In genomic region chr2:226772389-226773179, GRCh38 we compare ENCODE assay signal across 8 cellular contexts. TPM values are rescaled to one million over a fixed set of nuclear protein-coding genes. Genes with fewer than 3 reads are reported as not detected.
DNase-seq lines count a peak whose midpoint lies in the region; ATAC-seq and TF ChIP-seq lines count a peak whose summit lies in the region.

No MANE protein-coding gene starts in this region.

- no peaks in the 10 kb centered on the region for H3K36me3 ChIP-seq in adrenal gland (replicated peaks in 1 of 2)
- peaks cover 0 to 9% of the 10 kb centered on the region in 2 donors for H3K36me3 ChIP-seq in muscle layer of duodenum (ENCODE audit: control insufficient read depth in 1 of 2, insufficient read depth in 2 of 2, low read length in 2 of 2)

- no peaks in the 10 kb centered on the region for H3K27me3 Mint-ChIP-seq in IgD-negative memory B cell

- H3K4me3 ChIP-seq in GM12865 (ENCODE audit: low read depth, low read length) (no peak overlapping the region), adrenal gland (peak overlapping the region in 1 of 4 donors; percentile 14), muscle layer of duodenum (ENCODE audit: low read depth in 1 of 2, low read length in 2 of 2) (no peak overlapping the region), foreskin fibroblast (ENCODE audit: low read depth in 1 of 2, low read length in 2 of 2) (no peak overlapping the region)

- TF ChIP-seq CTCF in GM12865 (IDR thresholded peaks at IDR 0.05; ENCODE audit: insufficient read depth, low read depth, low read length, missing control alignments) (no peak), adrenal gland (IDR thresholded peaks at IDR 0.05) (no peak), foreskin fibroblast (IDR thresholded peaks at IDR 0.05; ENCODE audit: low read depth, low read length) (no peak)

- H3K9me3 Mint-ChIP-seq in IgD-negative memory B cell, result peaks cover 0 to 4% (median 2%) of the 10 kb centered on the region in 3 donors

- 7 to 12% (median 9%) methylated on average over 3 of the region's 3 CpGs for WGBS in adrenal gland, 4 donors

- DNase-seq in GM12865 (ENCODE audit: low read depth) (peak; percentile 88), adrenal gland (no peak), NCI-H2171 (lab: John Stamatoyannopoulos, UW) (no peak), NCI-H2227 (lab: John Stamatoyannopoulos, UW; ENCODE audit: unreplicated experiment) (no peak), foreskin fibroblast (no peak)

- peaks cover 25 to 33% (median 30%) of the 10 kb centered on the region in 3 donors for H3K4me1 Mint-ChIP-seq in IgD-negative memory B cell

- H3K36me3 Mint-ChIP-seq in IgD-negative memory B cell, result peaks cover under 1% of the 10 kb centered on the region

- H3K4me1 ChIP-seq in adrenal gland (replicated peaks in 1 of 2) (peaks cover 23 to 41% of the 10 kb centered on the region in 2 donors), muscle layer of duodenum (ENCODE audit: control insufficient read depth in 1 of 2, insufficient read depth in 2 of 2, low read length in 2 of 2) (peaks cover 13 to 23% of the 10 kb centered on the region in 2 donors)

- H3K27ac Mint-ChIP-seq in IgD-negative memory B cell, result peak overlapping the region; percentile 40 to 89 (median 70)

- H3K27me3 ChIP-seq in adrenal gland, result no peaks in the 10 kb centered on the region
- no peaks in the 10 kb centered on the region for H3K27me3 ChIP-seq in muscle layer of duodenum (ENCODE audit: low read depth, low read length)

- peak overlapping the region; percentile 2 to 61 (median 34) for H3K4me3 Mint-ChIP-seq in IgD-negative memory B cell

- H3K9me3 ChIP-seq in adrenal gland (replicated peaks in 1 of 3) (peaks cover 0 to 8% (median 0%) of the 10 kb centered on the region in 3 donors), muscle layer of duodenum (ENCODE audit: control insufficient read depth in 1 of 2, low read length in 2 of 2) (peaks cover 5 to 12% of the 10 kb centered on the region in 2 donors)

- H3K27ac ChIP-seq in adrenal gland (peak overlapping the region in 4 of 5 donors; percentile 22 to 62 (median 54)), muscle layer of duodenum (ENCODE audit: low read length) (peak overlapping the region; percentile 33)

- intact Hi-C loops in adrenal gland (cut with DNase I), result no loop called here

- no peak for TF ChIP-seq POLR2A in adrenal gland (IDR thresholded peaks at IDR 0.05)

- ATAC-seq in GM21576 (IDR thresholded peaks at IDR 0.05; ENCODE audit: unreplicated experiment), result peak; percentile 98

RNA-seq across cellular contexts. Expression of gene IRS1, which starts 27.0 kb away (rescaled TPM):
- 0.21 TPM for polyA plus RNA-seq in IgD-negative memory B cell
- 10 to 100 TPM; 15.5 to 55.7 (median 40.9) TPM for total RNA-seq in adrenal gland
- 10 to 100 TPM in 2 of 3 donors, 1 to 10 TPM in 1; 10.0 to 14.5 (median 14.3) TPM for polyA plus RNA-seq in adrenal gland
